1 cellular context compared by ENCODE assay signal in genomic region chr7:150368884-150369739, GRCh38.
TF ChIP-seq lines count a peak whose summit lies in the region.

No MANE protein-coding gene starts in this region.

TF ChIP-seq in SK-N-SH treated with all-trans-retinoic acid at 6 μM for 48 hours, 23 proteins besides CTCF, POLR2A, EP300 and RAD21 (continued from another document):
- TF ChIP-seq PATZ1 (CRISPR knock-in tag; IDR thresholded peaks at IDR 0.05; ENCODE audit: borderline replicate concordance) (peak; percentile 28; the same call in 1 of the 2 replicates), ZFP3 (CRISPR knock-in tag; IDR thresholded peaks at IDR 0.05) (peak; percentile 47; the same call in 1 of the 2 replicates)
